In genomic region chr17:75878174-75878998, GRCh38 we compare ENCODE assay signal across 1 cellular context.
A peak's percentile ranks its signal among the peaks of the same experiment; 100 is the strongest.
TF ChIP-seq lines count a peak whose summit lies in the region.

Gene TRIM47 (minus strand): TSS chr17:75878581. CDS start chr17:75878548, 33 bp downstream.

TF ChIP-seq in GM12878, 131 proteins besides CTCF, POLR2A, EP300 and RAD21 (continued from another document):
- no peak for TF ChIP-seq SMC3 (IDR thresholded peaks at IDR 0.05; ENCODE audit: borderline replicate concordance, low read length)
- TF ChIP-seq RFX5 (IDR thresholded peaks at IDR 0.05; ENCODE audit: low read depth, low read length): no peak
- TF ChIP-seq ATF2 (IDR thresholded peaks at IDR 0.05; ENCODE audit: low read length): no peak
- TF ChIP-seq STAT1 (conservative IDR thresholded peaks at IDR 0.05): no peak
- TF ChIP-seq BACH1 (IDR thresholded peaks at IDR 0.05; ENCODE audit: borderline replicate concordance): no peak
- TF ChIP-seq HDAC6 (IDR thresholded peaks at IDR 0.05; ENCODE audit: unreplicated experiment): no peak
- no peak for TF ChIP-seq RELB (IDR thresholded peaks at IDR 0.05; ENCODE audit: low read depth)
- peak; percentile 40; the same call in 1 of the 2 replicates for TF ChIP-seq ZNF217 (IDR thresholded peaks at IDR 0.05)
- no peak for TF ChIP-seq ZNF592 (IDR thresholded peaks at IDR 0.05)
- no peak for TF ChIP-seq MAX (IDR thresholded peaks at IDR 0.05; ENCODE audit: low read depth, low read length)
- peak; percentile 42; the same call in 1 of the 2 replicates for TF ChIP-seq LARP7 (IDR thresholded peaks at IDR 0.05)
- no peak for TF ChIP-seq POLR2AphosphoS2 (IDR thresholded peaks at IDR 0.05; ENCODE audit: low read depth, low read length)
- TF ChIP-seq PAX5 (IDR thresholded peaks at IDR 0.05; ENCODE audit: borderline replicate concordance, low read depth, low read length): no peak
- TF ChIP-seq GATAD2B (conservative IDR thresholded peaks at IDR 0.05; ENCODE audit: low read depth): peak; percentile 22; the same call in 1 of the 2 replicates
- TF ChIP-seq ASH2L (IDR thresholded peaks at IDR 0.05; ENCODE audit: borderline replicate concordance, low read depth): no peak
- TF ChIP-seq PKNOX1 (IDR thresholded peaks at IDR 0.05): no peak
- no peak for TF ChIP-seq RBBP5 (conservative IDR thresholded peaks at IDR 0.05)
- TF ChIP-seq FOS (IDR thresholded peaks at IDR 0.05; ENCODE audit: borderline replicate concordance, extremely low read depth, insufficient read length): no peak
- peak; percentile 93 for TF ChIP-seq IKZF1 (conservative IDR thresholded peaks at IDR 0.05)
- no peak for TF ChIP-seq CHD2 (IDR thresholded peaks at IDR 0.05; ENCODE audit: borderline replicate concordance, low read depth, low read length)
- TF ChIP-seq DPF2 (IDR thresholded peaks at IDR 0.05): 0 out of 2 replicates have a peak, but pooled peaks have one; percentile 57
- 0 out of 2 replicates have a peak, but pooled peaks have one; percentile 24 for TF ChIP-seq NR2F1 (conservative IDR thresholded peaks at IDR 0.05)
- 0 out of 2 replicates have a peak, but pooled peaks have one; percentile 7 for TF ChIP-seq ZNF687 (IDR thresholded peaks at IDR 0.05)
